Comparison of ENCODE assay signal across 8 cellular contexts in the genomic region with DNA sequence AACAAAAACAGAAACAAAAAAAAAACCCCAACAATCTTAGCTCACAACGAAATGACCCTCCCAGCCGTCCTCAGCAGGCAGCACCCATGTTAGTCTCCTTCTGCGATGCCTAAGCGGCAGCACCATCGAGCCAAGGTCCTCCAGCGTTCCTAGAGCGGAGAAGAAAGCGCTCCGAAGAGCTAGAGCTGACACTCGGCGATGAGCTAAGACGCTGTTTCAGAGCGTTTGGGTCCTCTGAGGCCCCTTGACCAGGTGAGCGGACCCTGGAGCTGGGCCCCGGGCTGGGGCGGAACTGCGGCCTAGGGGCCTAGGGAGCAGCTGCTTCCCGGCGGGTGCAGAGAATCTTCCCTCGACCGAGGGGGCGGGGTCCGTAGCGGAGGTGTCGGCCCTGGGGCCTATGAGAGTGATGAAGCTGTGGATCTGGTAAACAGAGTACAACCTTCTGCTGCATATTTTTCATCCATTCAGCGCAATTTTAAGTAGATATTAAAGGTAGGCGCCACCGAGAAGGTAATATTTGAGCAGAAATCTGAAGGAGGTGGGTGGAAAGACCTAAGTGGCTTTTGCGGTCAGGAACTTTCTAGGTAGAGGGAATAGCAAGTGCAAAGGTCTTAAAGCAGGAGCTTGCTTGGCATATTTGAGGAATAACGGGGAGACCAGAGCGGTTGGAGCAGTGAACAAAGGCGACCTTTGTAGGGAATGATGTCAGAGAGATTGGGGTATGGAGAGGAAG. TPM values are rescaled to one million over a fixed set of nuclear protein-coding genes. Genes with fewer than 3 reads are reported as not detected.
A peak's percentile ranks its signal among the peaks of the same experiment; 100 is the strongest.
DNase-seq lines count a peak whose midpoint lies in the region; ATAC-seq and TF ChIP-seq lines count a peak whose summit lies in the region.

Gene ZSCAN26 (plus strand): TSS at position 182 of the 733 bp plus-strand sequence. CDS start 4,777 bp downstream, outside the sequence.

- peaks cover 0 to 5% of the 10 kb centered on the region in 2 donors for H3K36me3 ChIP-seq in left lung

- H3K27me3 ChIP-seq in dorsolateral prefrontal cortex, result no peaks in the 10 kb centered on the region
- peaks cover 0 to 5% of the 10 kb centered on the region in 2 donors for H3K27me3 ChIP-seq in left lung

- DNase-seq in CD1c-positive myeloid dendritic cell (ENCODE audit: extremely low spot score) (peak; percentile 83), NCI-H526 treated with DMSO at 0.1 percent for 48 hours (lab: John Stamatoyannopoulos, UW) (peak; percentile 80), dorsolateral prefrontal cortex (peak; percentile 50 to 88 (median 84)), left lung (peak; percentile 85 to 92)
- peak; percentile 86 to 90 for DNase-seq in activated CD4-positive, alpha-beta T cell treated with anti-CD3 and anti-CD28 coated beads, Interleukin-2, amount 50 U/mL, for 4 hours
- DNase-seq in stimulated activated CD4-positive, alpha-beta T cell treated with anti-CD3 and anti-CD28 coated beads, Interleukin-2, amount 100 ng/mL, for 48 hours, result peak; percentile 70 to 78

- H3K4me1 ChIP-seq in left lung, result peaks cover 0 to 29% of the 10 kb centered on the region in 2 donors

- H3K27ac ChIP-seq in dorsolateral prefrontal cortex (peak within 1 kb of the TSS; percentile 61 to 98 (median 91)), left lung (peak within 1 kb of the TSS; percentile 84 to 85)

- ATAC-seq in GM19372 (IDR thresholded peaks at IDR 0.05; ENCODE audit: low read depth, unreplicated experiment), result peak; percentile 96
- ATAC-seq in HG03520 (IDR thresholded peaks at IDR 0.05; ENCODE audit: unreplicated experiment), result peak; percentile 83
- ATAC-seq in left lung, result peak; percentile 98

- H3K9me3 ChIP-seq in left lung, result no peaks in the 10 kb centered on the region

- intact Hi-C loops in dorsolateral prefrontal cortex (cut with DNase I), result loop anchor here in 1 of 2 donors (5.0 kb wide), 1 partner anchor 90 kb away; no protein-coding TSS in a partner anchor
- intact Hi-C loops in left lung (cut with DNase I), result no loop called here

- peak in 20 of 56 donors; percentile 5 to 45 (median 20) for TF ChIP-seq CTCF in dorsolateral prefrontal cortex (IDR thresholded peaks at IDR 0.05 in 54 of 56, conservative IDR thresholded peaks at IDR 0.05 in 2 of 56; ENCODE audit: low read depth in 1 of 56, partially characterized antibody in 56 of 56)
- no peak for TF ChIP-seq CTCF in left lung (IDR thresholded peaks at IDR 0.05)

- H3K4me3 ChIP-seq in dorsolateral prefrontal cortex (peak within 1 kb of the TSS; percentile 55 to 99 (median 85)), left lung (peak within 1 kb of the TSS; percentile 51 to 68)

RNA-seq across cellular contexts. Expression of gene ZSCAN26, which starts in this region (rescaled TPM):
- total RNA-seq in dorsolateral prefrontal cortex, result 10 to 100 TPM; 22.8 to 52.6 (median 35.5) TPM
- 1 to 10 TPM; 9.6 to 9.9 TPM for total RNA-seq in left lung

Comparison
In these comparisons a context has a peak if more than half of its experiments do, and no peak if none do; other contexts are left out.
1. Peak in every context shown above with its lines: DNase-seq, ATAC-seq, H3K4me3 ChIP-seq and H3K27ac ChIP-seq.